8 cellular contexts compared by ENCODE assay signal in genomic region chr14:105475269-105475915, GRCh38. TPM values are rescaled to one million over a fixed set of nuclear protein-coding genes. Genes with fewer than 3 reads are reported as not detected.
DNase-seq lines count a peak whose midpoint lies in the region; ATAC-seq and TF ChIP-seq lines count a peak whose summit lies in the region.

No MANE protein-coding gene starts in this region.

- no peak for TF ChIP-seq CTCF in endodermal cell (conservative IDR thresholded peaks at IDR 0.05)

- CTCF ChIA-PET in CD4-positive, alpha-beta memory T cell (lab: Charles Lee; ENCODE audit: partially characterized antibody) = no interaction called here

- no peak overlapping the region for H3K9ac ChIP-seq in endodermal cell (ENCODE audit: extremely low read depth, low read length, poor library complexity, severe bottlenecking)

- no peaks in the 10 kb centered on the region for H3K9me3 ChIP-seq in CD4-positive, alpha-beta memory T cell (ENCODE audit: control insufficient read depth in 1 of 2, low read length in 2 of 2)
- no peaks in the 10 kb centered on the region for H3K9me3 ChIP-seq in endodermal cell (ENCODE audit: control insufficient read depth, low read length)

- intact Hi-C loops in CD4-positive, alpha-beta memory T cell (cut with micrococcal nuclease) = loop anchor here (2.0 kb wide), 1 partner anchor 15 kb away; the partner anchor contains the start of gene TEDC1

- H3K9me3 Mint-ChIP-seq in CD4-positive, alpha-beta memory T cell = peaks cover 0 to 6% (median 0%) of the 10 kb centered on the region in 8 donors
- H3K9me3 Mint-ChIP-seq in endodermal cell = peaks cover 2% of the 10 kb centered on the region
- peaks cover 0 to 5% (median 0%) of the 10 kb centered on the region in 9 donors for H3K9me3 Mint-ChIP-seq in naive thymus-derived CD8-positive, alpha-beta T cell

- H3K27ac Mint-ChIP-seq in CD4-positive, alpha-beta memory T cell = peak overlapping the region in 6 of 7 donors; percentile 12 to 87 (median 55)
- H3K27ac Mint-ChIP-seq in endodermal cell = no peak overlapping the region
- peak overlapping the region in 2 of 10 donors; percentile 22 to 65 for H3K27ac Mint-ChIP-seq in naive thymus-derived CD8-positive, alpha-beta T cell

- H3K27ac ChIP-seq in CD4-positive, alpha-beta memory T cell (ENCODE audit: low read depth, low read length) = peak overlapping the region; percentile 46
- H3K27ac ChIP-seq in endodermal cell (ENCODE audit: low read depth, low read length) = no peak overlapping the region

- H3K27me3 ChIP-seq in CD4-positive, alpha-beta memory T cell (ENCODE audit: insufficient read depth, low read length) = no peaks in the 10 kb centered on the region
- H3K27me3 ChIP-seq in endodermal cell (ENCODE audit: control insufficient read depth, insufficient read depth, low read length, poor library complexity, severe bottlenecking) = peaks cover 56% of the 10 kb centered on the region

- H3K4me1 Mint-ChIP-seq in CD4-positive, alpha-beta memory T cell = peaks cover 11 to 37% (median 21%) of the 10 kb centered on the region in 4 donors
- no peaks in the 10 kb centered on the region for H3K4me1 Mint-ChIP-seq in endodermal cell
- H3K4me1 Mint-ChIP-seq in naive thymus-derived CD8-positive, alpha-beta T cell = peaks cover 9 to 36% (median 32%) of the 10 kb centered on the region in 4 donors

- no peaks in the 10 kb centered on the region for H3K27me3 Mint-ChIP-seq in CD4-positive, alpha-beta memory T cell
- peaks cover 49% of the 10 kb centered on the region for H3K27me3 Mint-ChIP-seq in endodermal cell (ENCODE audit: insufficient read depth)
- peaks cover 0 to 8% (median 0%) of the 10 kb centered on the region in 5 donors for H3K27me3 Mint-ChIP-seq in naive thymus-derived CD8-positive, alpha-beta T cell

- peaks cover 0 to 4% of the 10 kb centered on the region in 2 donors for H3K36me3 Mint-ChIP-seq in CD4-positive, alpha-beta memory T cell
- no peaks in the 10 kb centered on the region for H3K36me3 Mint-ChIP-seq in endodermal cell (ENCODE audit: low read depth)
- no peaks in the 10 kb centered on the region for H3K36me3 Mint-ChIP-seq in naive thymus-derived CD8-positive, alpha-beta T cell

- WGBS in endodermal cell (ENCODE audit: insufficient coverage in 1 of 2, insufficient read length in 1 of 2), 2 experiments = 3 to 20% methylated on average over 20 to 39 of the region's 39 CpGs

- peak in 1 of 5 donors; percentile 58 for DNase-seq in CD4-positive, alpha-beta memory T cell
- DNase-seq in NCI-H226 = peak; percentile 47
- DNase-seq in endodermal cell = peak; percentile 69
- DNase-seq in naive thymus-derived CD8-positive, alpha-beta T cell = no peak
- no peak for DNase-seq in DMS 273 (lab: John Stamatoyannopoulos, UW; ENCODE audit: unreplicated experiment)
- no peak for DNase-seq in activated CD4-positive, alpha-beta T cell treated with anti-CD3 and anti-CD28 coated beads for 1 hour

- peaks cover 49% of the 10 kb centered on the region for H3K4me1 ChIP-seq in CD4-positive, alpha-beta memory T cell (ENCODE audit: insufficient read depth, low read length)
- no peaks in the 10 kb centered on the region for H3K4me1 ChIP-seq in endodermal cell (ENCODE audit: control insufficient read depth, insufficient read depth, low read length)

- ATAC-seq in naive thymus-derived CD8-positive, alpha-beta T cell = no peak
- no peak for ATAC-seq in GM21619 (IDR thresholded peaks at IDR 0.05; ENCODE audit: unreplicated experiment)
- ATAC-seq in HG03135 (IDR thresholded peaks at IDR 0.05; ENCODE audit: unreplicated experiment) = no peak

- POLR2A ChIA-PET in CD4-positive, alpha-beta memory T cell (lab: Charles Lee; ENCODE audit: partially characterized antibody) = interaction anchor here (8.3 kb wide), 1 partner anchor 15 kb away, joined by 346 read pairs; the partner anchor contains the start of gene TEDC1
- POLR2A ChIA-PET in naive thymus-derived CD8-positive, alpha-beta T cell (lab: Charles Lee) = interaction anchor here (1.8 kb wide), 1 partner anchor 29 kb away, joined by 6 read pairs; no protein-coding TSS in a partner anchor

- H3K36me3 ChIP-seq in CD4-positive, alpha-beta memory T cell (ENCODE audit: insufficient read depth, low read length) = no peaks in the 10 kb centered on the region
- no peaks in the 10 kb centered on the region for H3K36me3 ChIP-seq in endodermal cell (ENCODE audit: control insufficient read depth, insufficient read depth, low read length)

- H3K4me3 ChIP-seq in CD4-positive, alpha-beta memory T cell (ENCODE audit: low read length in 2 of 2) = peak overlapping the region in 1 of 2 donors; percentile 38
- no peak overlapping the region for H3K4me3 ChIP-seq in endodermal cell (ENCODE audit: low read length)

- H3K4me3 Mint-ChIP-seq in CD4-positive, alpha-beta memory T cell = peak overlapping the region in 7 of 8 donors; percentile 55 to 80 (median 73)
- H3K4me3 Mint-ChIP-seq in endodermal cell = peak overlapping the region; percentile 51
- H3K4me3 Mint-ChIP-seq in naive thymus-derived CD8-positive, alpha-beta T cell = peak overlapping the region; percentile 19 to 79 (median 42)

RNA-seq across cellular contexts. Expression of gene CRIP2, which starts 0.8 kb away (rescaled TPM):
- 10 to 100 TPM; 12.1 to 13.0 TPM for total RNA-seq in CD4-positive, alpha-beta memory T cell
- polyA plus RNA-seq in CD4-positive, alpha-beta memory T cell = 100 to 1,000 TPM in 1 of 2 donors, 10 to 100 TPM in 1; 84.5 to 256 TPM
- total RNA-seq in endodermal cell = 1 to 10 TPM; 3.9 to 5.3 TPM
- 96.3 TPM for polyA plus RNA-seq in endodermal cell (2013, experiment 1 of 2)
- polyA plus RNA-seq in endodermal cell (2013, experiment 2 of 2) = 93.1 TPM
- 1 to 10 TPM; 2.2 to 2.3 TPM for total RNA-seq in naive thymus-derived CD8-positive, alpha-beta T cell
- polyA plus RNA-seq in naive thymus-derived CD8-positive, alpha-beta T cell = 10 to 100 TPM; 21.1 to 86.9 (median 28.3) TPM

RNA-seq across cellular contexts. Expression of gene CRIP1, which starts 11.3 kb away (rescaled TPM):
- 100 to 1,000 TPM; 276 to 290 TPM for total RNA-seq in CD4-positive, alpha-beta memory T cell
- polyA plus RNA-seq in CD4-positive, alpha-beta memory T cell = 1,000 to 10,000 TPM; 1,440 to 2,028 TPM
- total RNA-seq in endodermal cell = 10 to 100 TPM in 1 of 2 donors, 1 to 10 TPM in 1; 7.0 to 47.1 TPM
- 29.7 TPM for polyA plus RNA-seq in endodermal cell (2013, experiment 1 of 2)
- polyA plus RNA-seq in endodermal cell (2013, experiment 2 of 2) = 32.3 TPM
- 10 to 100 TPM; 96.5 to 98.1 TPM for total RNA-seq in naive thymus-derived CD8-positive, alpha-beta T cell
- polyA plus RNA-seq in naive thymus-derived CD8-positive, alpha-beta T cell = 100 to 1,000 TPM; 342 to 784 (median 530) TPM

RNA-seq across cellular contexts. Expression of gene TEDC1, which starts 15.7 kb away (rescaled TPM):
- 10 to 100 TPM; 25.4 to 30.2 TPM for total RNA-seq in CD4-positive, alpha-beta memory T cell
- polyA plus RNA-seq in CD4-positive, alpha-beta memory T cell = 10 to 100 TPM; 10.2 to 10.4 TPM
- 10 to 100 TPM in 1 of 2 donors, 1 to 10 TPM in 1; 9.1 to 23.8 TPM for total RNA-seq in endodermal cell
- 21.3 TPM for polyA plus RNA-seq in endodermal cell (2013, experiment 1 of 2)
- polyA plus RNA-seq in endodermal cell (2013, experiment 2 of 2) = 19.0 TPM
- 10 to 100 TPM; 22.2 to 25.0 TPM for total RNA-seq in naive thymus-derived CD8-positive, alpha-beta T cell
- polyA plus RNA-seq in naive thymus-derived CD8-positive, alpha-beta T cell = 10 to 100 TPM in 1 of 3 donors, 1 to 10 TPM in 2; 7.2 to 10.1 (median 7.6) TPM

RNA-seq across cellular contexts. Expression of gene TMEM121, which starts 51.0 kb away (rescaled TPM):
- total RNA-seq in CD4-positive, alpha-beta memory T cell = 1 to 10 TPM; 5.4 to 6.3 TPM
- 1 to 10 TPM; 6.6 to 9.5 TPM for polyA plus RNA-seq in CD4-positive, alpha-beta memory T cell
- total RNA-seq in endodermal cell = 1 to 10 TPM in 1 of 2 donors, under 1 TPM in 1; 0.29 to 1.5 TPM
- polyA plus RNA-seq in endodermal cell (2013, experiment 1 of 2) = 5.8 TPM
- polyA plus RNA-seq in endodermal cell (2013, experiment 2 of 2) = 6.1 TPM
- 1 to 10 TPM; 5.5 to 6.6 TPM for total RNA-seq in naive thymus-derived CD8-positive, alpha-beta T cell
- 1 to 10 TPM; 1.6 to 4.4 (median 4.3) TPM for polyA plus RNA-seq in naive thymus-derived CD8-positive, alpha-beta T cell

RNA-seq across cellular contexts. Expression of gene MTA1, which starts 55.8 kb away (rescaled TPM):
- total RNA-seq in CD4-positive, alpha-beta memory T cell = 100 to 1,000 TPM; 122 to 123 TPM
- 1 to 10 TPM; 1.5 to 6.0 TPM for polyA plus RNA-seq in CD4-positive, alpha-beta memory T cell
- 100 to 1,000 TPM; 245 to 246 TPM for total RNA-seq in endodermal cell
- polyA plus RNA-seq in endodermal cell (2013, experiment 1 of 2) = 182 TPM
- polyA plus RNA-seq in endodermal cell (2013, experiment 2 of 2) = 153 TPM
- 100 to 1,000 TPM; 139 to 142 TPM for total RNA-seq in naive thymus-derived CD8-positive, alpha-beta T cell
- polyA plus RNA-seq in naive thymus-derived CD8-positive, alpha-beta T cell = 1 to 10 TPM; 3.1 to 6.5 (median 3.6) TPM

Comparison
In these comparisons a context has a peak if more than half of its experiments do, and no peak if none do; other contexts are left out.
1. DNase-seq: peak in NCI-H226 (single experiment) and endodermal cell (single experiment); none in naive thymus-derived CD8-positive, alpha-beta T cell (0 of 10), DMS 273 (single experiment) and activated CD4-positive, alpha-beta T cell treated with anti-CD3 and anti-CD28 coated beads for 1 hour (single experiment).
2. Peak in every context shown above with its lines, with median percentiles within 50 percentile points of each other: H3K4me3 Mint-ChIP-seq.